Comparison of ENCODE assay signal across 20 cellular contexts in the genomic region with DNA sequence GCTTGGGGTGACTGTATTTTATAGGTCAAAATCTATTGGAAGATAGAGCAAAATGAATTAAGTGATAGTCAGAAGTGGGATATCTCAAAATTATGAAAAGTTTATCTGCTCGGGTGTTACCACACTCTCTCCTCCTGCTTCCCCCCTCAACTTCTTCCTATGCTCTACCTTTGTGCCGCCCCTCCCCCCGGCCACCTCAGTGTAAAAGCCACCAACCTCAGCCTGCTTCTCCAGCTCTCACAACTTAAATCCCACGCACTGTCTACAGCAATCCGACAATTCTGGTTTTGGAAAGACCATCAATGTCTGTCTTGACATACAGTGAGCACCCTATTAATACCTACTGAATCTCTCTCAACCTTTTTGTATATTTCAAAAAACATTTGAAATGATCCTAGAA.
A peak's percentile ranks its signal among the peaks of the same experiment; 100 is the strongest.
DNase-seq lines count a peak whose midpoint lies in the region; ATAC-seq and TF ChIP-seq lines count a peak whose summit lies in the region.
"Had no signal": no experiment of that assay in that cellular context is flagged by ENCODE, and none has a peak within 500 bp of the region (broad histone marks: within the 10 kb centered on the region; RNA-seq: fewer than 3 reads in every experiment).

No MANE protein-coding gene starts in this region.

- no peak overlapping the region for H3K18ac ChIP-seq in neuronal stem cell (ENCODE audit: low read length)

- H2BK15ac ChIP-seq in neuronal stem cell (ENCODE audit: low read length) = no peak overlapping the region

- no peaks in the 10 kb centered on the region for H4K20me1 ChIP-seq in GM23338 (replicated peaks; ENCODE audit: insufficient read depth)
- H4K20me1 ChIP-seq: BLaER1 treated with 17β-estradiol and CSF1 and Interleukin-3, amounts not matched to agents 10 nM and 100 nM had no signal

- H4K8ac ChIP-seq in neuronal stem cell (ENCODE audit: low read depth, low read length) = no peak overlapping the region

- no peak overlapping the region for H3K14ac ChIP-seq in neuronal stem cell (ENCODE audit: low read length)

- peaks cover 5% of the 10 kb centered on the region for H3K27me3 Mint-ChIP-seq in GM23338 (ENCODE audit: insufficient read depth, low read depth, poor library complexity)
- no peaks in the 10 kb centered on the region for H3K27me3 Mint-ChIP-seq in WTC11 (ENCODE audit: low read depth)
- H3K27me3 Mint-ChIP-seq: B cell; CD4-positive, alpha-beta T cell had no signal

- CTCF ChIA-PET in WTC11 (lab: Charles Lee) = no interaction called here

- TF ChIP-seq CTCF in GM23338 (conservative IDR thresholded peaks at IDR 0.05; ENCODE audit: low read depth in 2 of 2) (no peak), WTC11 (IDR thresholded peaks at IDR 0.05) (no peak)

- no peak overlapping the region for H2AK5ac ChIP-seq in neuronal stem cell (ENCODE audit: low read depth, low read length)

- H3K4me1 ChIP-seq in GM23338 (ENCODE audit: insufficient read depth) = peaks cover 3% of the 10 kb centered on the region; the same call in 1 of the 2 replicates
- H3K4me1 ChIP-seq in neuronal stem cell (ENCODE audit: control insufficient read depth in 2 of 2, insufficient read depth in 1 of 2, low read depth in 1 of 2, low read length in 2 of 2) = no peaks in the 10 kb centered on the region
- H3K4me1 ChIP-seq: BLaER1 treated with 17β-estradiol and CSF1 and Interleukin-3, amounts not matched to agents 10 nM and 100 nM had no signal

- POLR2A ChIA-PET in WTC11 (lab: Charles Lee) = no interaction called here

- H3K9me2 ChIP-seq in GM23338 (ENCODE audit: insufficient read depth) = 0 out of 2 replicates have a peak, but pooled peaks cover 6% of the 10 kb centered on the region

- H2AFZ ChIP-seq in GM23338 (0 out of 2 replicates have a peak overlapping the region, but pooled peaks have one; percentile 3), neuronal stem cell (ENCODE audit: low read length) (peak overlapping the region; percentile 42)

- H3K4me1 Mint-ChIP-seq in GM23338 (peaks cover 3% of the 10 kb centered on the region; the same call in 1 of the 3 replicates), WTC11 (peaks cover 5% of the 10 kb centered on the region)
- H3K4me1 Mint-ChIP-seq: B cell had no signal

- H3K4me3 Mint-ChIP-seq in GM23338 = no peak overlapping the region
- H3K4me3 Mint-ChIP-seq in WTC11 = no peak overlapping the region
- H3K4me3 Mint-ChIP-seq: B cell; CD4-positive, alpha-beta T cell; CD8-positive, alpha-beta T cell had no signal

- ATAC-seq in GM23338 (no peak), WTC11 (peak; percentile 57), HG03025 (IDR thresholded peaks at IDR 0.05; ENCODE audit: low FRiP score, unreplicated experiment) (no peak)
- ATAC-seq: A549; CD8-positive, alpha-beta T cell had no signal

- H3K4ac ChIP-seq in neuronal stem cell (ENCODE audit: low read length) = no peak overlapping the region

- H3K4me3 ChIP-seq in GM23338 (no peak overlapping the region), neuronal stem cell (ENCODE audit: low read length in 2 of 2) (no peak overlapping the region)
- H3K4me3 ChIP-seq: A549; BLaER1 treated with 17β-estradiol and CSF1 and Interleukin-3, amounts not matched to agents 10 nM and 100 nM had no signal

- WGBS in neuronal stem cell (ENCODE audit: extremely low coverage in 2 of 2, insufficient read length in 2 of 2, insufficient replicate concordance in 1 of 2), 2 donors = no CpG with 5 or more reads among the region's 5 CpGs

- H2BK5ac ChIP-seq in neuronal stem cell (ENCODE audit: low read length) = no peak overlapping the region

- no peak overlapping the region for H3K23ac ChIP-seq in neuronal stem cell (ENCODE audit: low read depth, low read length, poor library complexity)

- H3K79me1 ChIP-seq in neuronal stem cell (ENCODE audit: low read depth, low read length) = no peaks in the 10 kb centered on the region

- DNase-seq in NCI-H82 (lab: John Stamatoyannopoulos, UW) (peak; percentile 9), NCI-H82 treated with DMSO at 0.1 percent for 48 hours (lab: John Stamatoyannopoulos, UW; ENCODE audit: unreplicated experiment) (no peak), GM23338 (ENCODE audit: low spot score) (no peak), WTC11 (ENCODE audit: low spot score) (no peak), neuronal stem cell (ENCODE audit: low spot score) (no peak), SKM-1 treated with dmso at 0.1 percent for 144 hours (lab: John Stamatoyannopoulos, UW; ENCODE audit: unreplicated experiment) (no peak)
- no peak for DNase-seq in activated CD4-positive, alpha-beta T cell treated with anti-CD3 and anti-CD28 coated beads for 48 hours
- DNase-seq: AML-193; Caco-2; Calu3; CD4-positive, alpha-beta T cell; CD8-positive, alpha-beta T cell; DMS79 treated with DMSO at 0.1 percent for 48 hours; GF-D8 had no signal

- no peaks in the 10 kb centered on the region for H3F3A ChIP-seq in GM23338 (replicated peaks; ENCODE audit: low read depth)

- H3K36me3 Mint-ChIP-seq in GM23338 (ENCODE audit: low read depth) (no peaks in the 10 kb centered on the region), WTC11 (no peaks in the 10 kb centered on the region)
- H3K36me3 Mint-ChIP-seq: CD8-positive, alpha-beta T cell had no signal

- no peaks in the 10 kb centered on the region for H3K9me3 Mint-ChIP-seq in GM23338
- no peaks in the 10 kb centered on the region for H3K9me3 Mint-ChIP-seq in WTC11

- H3K4me2 ChIP-seq in GM23338 (no peak overlapping the region), neuronal stem cell (ENCODE audit: insufficient read depth, low read length, poor library complexity, severe bottlenecking) (no peak overlapping the region)
- H3K4me2 ChIP-seq: A549; BLaER1 treated with 17β-estradiol and CSF1 and Interleukin-3, amounts not matched to agents 10 nM and 100 nM had no signal

- H3K27ac Mint-ChIP-seq in GM23338 = no peak overlapping the region
- no peak overlapping the region for H3K27ac Mint-ChIP-seq in WTC11
- H3K27ac Mint-ChIP-seq: B cell; CD4-positive, alpha-beta T cell; CD8-positive, alpha-beta T cell had no signal

- H3K27me3 ChIP-seq in GM23338 (ENCODE audit: insufficient read depth) (no peaks in the 10 kb centered on the region), neuronal stem cell (ENCODE audit: control insufficient read depth in 3 of 3, insufficient read depth in 3 of 3, low read depth in 1 of 3, low read length in 3 of 3) (no peaks in the 10 kb centered on the region)
- H3K27me3 ChIP-seq: BLaER1 treated with 17β-estradiol and CSF1 and Interleukin-3, amounts not matched to agents 10 nM and 100 nM had no signal

- H3K9ac ChIP-seq in neuronal stem cell (ENCODE audit: low read depth, low read length, poor library complexity) = no peak overlapping the region
- H3K9ac ChIP-seq: BLaER1 treated with 17β-estradiol and CSF1 and Interleukin-3, amounts not matched to agents 10 nM and 100 nM had no signal

- H2BK12ac ChIP-seq in neuronal stem cell (ENCODE audit: low read length) = no peak overlapping the region

- no peaks in the 10 kb centered on the region for H3K79me2 ChIP-seq in GM23338 (replicated peaks; ENCODE audit: insufficient read depth)

- H2BK120ac ChIP-seq in neuronal stem cell (ENCODE audit: low read depth, low read length) = no peak overlapping the region

- H3K36me3 ChIP-seq in GM23338 (ENCODE audit: insufficient read depth) = no peaks in the 10 kb centered on the region
- H3K36me3 ChIP-seq in neuronal stem cell (replicated peaks in 1 of 2; ENCODE audit: control insufficient read depth in 2 of 2, insufficient read depth in 2 of 2, low read length in 2 of 2) = no peaks in the 10 kb centered on the region
- H3K36me3 ChIP-seq: BLaER1 treated with 17β-estradiol and CSF1 and Interleukin-3, amounts not matched to agents 10 nM and 100 nM had no signal

- H4K91ac ChIP-seq in neuronal stem cell (ENCODE audit: low read depth, low read length, poor library complexity) = no peak overlapping the region

- H3K27ac ChIP-seq in GM23338 (ENCODE audit: low read depth) = no peak overlapping the region
- H3K27ac ChIP-seq in neuronal stem cell (replicated peaks; ENCODE audit: low read length) = no peak overlapping the region
- H3K27ac ChIP-seq: 22Rv1; A549; BLaER1 treated with 17β-estradiol and CSF1 and Interleukin-3, amounts not matched to agents 10 nM and 100 nM; C4-2B had no signal

- no peaks in the 10 kb centered on the region for H3K9me3 ChIP-seq in neuronal stem cell (replicated peaks in 1 of 2; ENCODE audit: control insufficient read depth in 2 of 2, insufficient read depth in 1 of 2, low read depth in 1 of 2, low read length in 2 of 2)
- H3K9me3 ChIP-seq: A549; BLaER1 treated with 17β-estradiol and CSF1 and Interleukin-3, amounts not matched to agents 10 nM and 100 nM; Caco-2 had no signal

TF ChIP-seq in GM23338, 12 proteins besides CTCF, POLR2A, EP300 and RAD21 (continues in another document):
- TF ChIP-seq CREB1 (CRISPR knock-in tag; IDR thresholded peaks at IDR 0.05; ENCODE audit: low read depth) (no peak), EZH2 (IDR thresholded peaks at IDR 0.05; ENCODE audit: low read depth, unreplicated experiment) (no peak), ZNF331 (CRISPR knock-in tag; IDR thresholded peaks at IDR 0.05; ENCODE audit: low read depth) (no peak)

TF ChIP-seq in WTC11, 78 proteins besides CTCF, POLR2A, EP300 and RAD21 (continues in another document):
- no peak for TF ChIP-seq ZMAT4 (CRISPR knock-in tag; IDR thresholded peaks at IDR 0.05)
- TF ChIP-seq, protein P1, sequence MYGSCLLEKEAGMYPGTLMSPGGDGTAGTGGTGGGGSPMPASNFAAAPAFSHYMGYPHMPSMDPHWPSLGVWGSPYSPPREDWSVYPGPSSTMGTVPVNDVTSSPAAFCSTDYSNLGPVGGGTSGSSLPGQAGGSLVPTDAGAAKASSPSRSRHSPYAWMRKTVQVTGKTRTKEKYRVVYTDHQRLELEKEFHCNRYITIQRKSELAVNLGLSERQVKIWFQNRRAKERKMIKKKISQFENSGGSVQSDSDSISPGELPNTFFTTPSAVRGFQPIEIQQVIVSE (CRISPR knock-in tag; IDR thresholded peaks at IDR 0.05; ENCODE audit: borderline replicate concordance) = no peak
- TF ChIP-seq HMGA2 (CRISPR knock-in tag; IDR thresholded peaks at IDR 0.05) = no peak
- TF ChIP-seq, protein P2, sequence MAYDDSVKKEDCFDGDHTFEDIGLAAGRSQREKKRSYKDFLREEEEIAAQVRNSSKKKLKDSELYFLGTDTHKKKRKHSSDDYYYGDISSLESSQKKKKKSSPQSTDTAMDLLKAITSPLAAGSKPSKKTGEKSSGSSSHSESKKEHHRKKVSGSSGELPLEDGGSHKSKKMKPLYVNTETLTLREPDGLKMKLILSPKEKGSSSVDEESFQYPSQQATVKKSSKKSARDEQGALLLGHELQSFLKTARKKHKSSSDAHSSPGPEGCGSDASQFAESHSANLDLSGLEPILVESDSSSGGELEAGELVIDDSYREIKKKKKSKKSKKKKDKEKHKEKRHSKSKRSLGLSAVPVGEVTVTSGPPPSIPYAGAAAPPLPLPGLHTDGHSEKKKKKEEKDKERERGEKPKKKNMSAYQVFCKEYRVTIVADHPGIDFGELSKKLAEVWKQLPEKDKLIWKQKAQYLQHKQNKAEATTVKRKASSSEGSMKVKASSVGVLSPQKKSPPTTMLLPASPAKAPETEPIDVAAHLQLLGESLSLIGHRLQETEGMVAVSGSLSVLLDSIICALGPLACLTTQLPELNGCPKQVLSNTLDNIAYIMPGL (CRISPR knock-in tag; IDR thresholded peaks at IDR 0.05) = no peak
